ENCODE assay signal across 11 cellular contexts in the genomic region with DNA sequence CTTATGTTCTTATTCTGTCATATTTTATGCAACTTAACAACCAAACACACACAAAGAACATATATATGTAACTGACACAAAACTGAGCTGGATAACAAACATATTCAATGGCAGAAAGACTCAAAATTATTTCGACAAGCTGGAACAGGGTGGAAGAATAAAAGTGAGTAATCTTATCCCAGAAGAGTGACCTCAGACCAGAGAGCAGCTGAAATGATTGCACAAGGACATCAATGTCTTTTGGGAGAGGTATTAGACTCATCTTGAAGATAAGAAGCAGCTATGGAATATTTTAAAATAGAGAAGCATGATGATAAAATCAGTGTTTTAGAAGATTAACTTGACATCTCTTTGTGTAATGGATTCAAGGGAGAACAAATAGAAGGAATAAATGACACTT.
"Had no signal": no experiment of that assay in that cellular context is flagged by ENCODE, and none has a peak within 500 bp of the region (broad histone marks: within the 10 kb centered on the region; RNA-seq: fewer than 3 reads in every experiment).

No MANE protein-coding gene starts in this region.

- DNase-seq: activated CD4-positive, alpha-beta T cell treated with anti-CD3 and anti-CD28 coated beads, Interleukin-2, amount 50 U/mL, for 48 hours; activated naive CD4-positive, alpha-beta T cell; effector CD8-positive, alpha-beta T cell; left ventricle myocardium inferior; nephron progenitor cell; stimulated activated CD4-positive, alpha-beta T cell treated with anti-CD3 and anti-CD28 coated beads, Interleukin-2, amount 100 ng/mL, for 24 hours; stimulated activated naive B cell treated with anti-CD40 and anti-IgM and Interleukin-4, amounts not matched to agents 10 μg/mL and 1 μg/mL and 100 μg/mL, for 72 hours; upper lobe of left lung had no signal

- H3K4me3 ChIP-seq: left ventricle myocardium inferior, upper lobe of left lung had no signal

- H3K4me1 ChIP-seq: upper lobe of left lung had no signal

- H3K27me3 ChIP-seq: upper lobe of left lung had no signal

- H3K27ac ChIP-seq: left ventricle myocardium inferior, upper lobe of left lung had no signal

- FAIRE-seq: astrocyte, colon, islet of Langerhans had no signal

- H3K36me3 ChIP-seq: left ventricle myocardium inferior, upper lobe of left lung had no signal
